Comparison of ENCODE assay signal across 7 cellular contexts in genomic region chr13:107596306-107596705, GRCh38.
DNase-seq lines count a peak whose midpoint lies in the region; TF ChIP-seq lines count a peak whose summit lies in the region.
"Not testable (repeated sequence)": the region's sequence is repeated elsewhere in the genome, so short reads cannot be mapped to it uniquely, and the experiment has no call there.

No MANE protein-coding gene starts in this region.

- 45 to 53% methylated on average over 5 of the region's 5 CpGs for WGBS in GM23248 (ENCODE audit: low coverage in 1 of 2, low lambda C conversion rate in 2 of 2, missing lambda C conversion rate in 2 of 2), 2 experiments

- DNase-seq in GM23248 = peak; percentile 7
- peak; percentile 28 for DNase-seq in HCEC 1CT
- peak; percentile 8 for DNase-seq in NCI-H226
- peak; percentile 20 for DNase-seq in amniotic epithelial cell (ENCODE audit: low read depth)
- peak; percentile 25 for DNase-seq in brain microvascular endothelial cell
- DNase-seq in fibroblast of lung (ENCODE audit: low read depth in 2 of 2) = peak; percentile 23 to 38
- DNase-seq in iris pigment epithelial cell (ENCODE audit: low read depth) = peak; percentile 55

- not testable (repeated sequence) for H4K20me1 ChIP-seq in GM23248 (ENCODE audit: insufficient read depth); fibroblast of lung (ENCODE audit: control insufficient read depth, extremely low read depth, insufficient read depth, low read length)

- not testable (repeated sequence) for H3K9me2 ChIP-seq in GM23248 (ENCODE audit: insufficient read depth)

- not testable (repeated sequence) for H3K27me3 ChIP-seq in GM23248 (replicated peaks; ENCODE audit: insufficient read depth); brain microvascular endothelial cell (replicated peaks); fibroblast of lung (ENCODE audit: control insufficient read depth, insufficient read depth, low read length)

- not testable (repeated sequence) for H3K4me2 ChIP-seq in GM23248 (ENCODE audit: unreplicated experiment); fibroblast of lung (ENCODE audit: extremely low read depth, insufficient read depth, low read length)

- H3K4me1 ChIP-seq in GM23248 (ENCODE audit: insufficient read depth); fibroblast of lung (ENCODE audit: control insufficient read depth, extremely low read depth, insufficient read depth, low read length): not testable (repeated sequence)

- H3K27ac ChIP-seq in GM23248; brain microvascular endothelial cell; fibroblast of lung (ENCODE audit: insufficient read depth, low read length): not testable (repeated sequence)

- H3K36me3 ChIP-seq in GM23248 (ENCODE audit: low read depth); brain microvascular endothelial cell (replicated peaks); fibroblast of lung (ENCODE audit: control insufficient read depth, insufficient read depth, low read length): not testable (repeated sequence)

- H3K9me3 ChIP-seq in GM23248 (ENCODE audit: low read depth); fibroblast of lung (ENCODE audit: control insufficient read depth, insufficient read depth, low read depth, low read length): not testable (repeated sequence)

- not testable (repeated sequence) for H3F3A ChIP-seq in GM23248 (ENCODE audit: insufficient read depth)

- not testable (repeated sequence) for TF ChIP-seq CTCF in brain microvascular endothelial cell (IDR thresholded peaks at IDR 0.05; ENCODE audit: low read depth, low read length, missing control alignments); fibroblast of lung (conservative IDR thresholded peaks at IDR 0.05 in 1 of 2, IDR thresholded peaks at IDR 0.05 in 1 of 2; ENCODE audit: low read depth in 1 of 2, low read length in 2 of 2)

- H2AFZ ChIP-seq in GM23248; fibroblast of lung (ENCODE audit: low read length): not testable (repeated sequence)

- H3K9ac ChIP-seq in GM23248; fibroblast of lung (ENCODE audit: insufficient read depth, low read length): not testable (repeated sequence)

- not testable (repeated sequence) for H3K4me3 ChIP-seq in GM23248; brain microvascular endothelial cell (ENCODE audit: low read depth, low read length); fibroblast of lung (replicated peaks in 1 of 4; ENCODE audit: control extremely low read depth in 1 of 4, insufficient read depth in 1 of 4, low read depth in 3 of 4, low read length in 4 of 4)

- peaks cover 26% of the 10 kb centered on the region for H3K79me2 ChIP-seq in GM23248 (ENCODE audit: insufficient read depth)
- not testable (repeated sequence) for H3K79me2 ChIP-seq in fibroblast of lung (ENCODE audit: control insufficient read depth, insufficient read depth, low read length)

- in situ Hi-C loops in GM23248 (cut with MboI); brain microvascular endothelial cell (cut with HindIII; ENCODE audit: low pct_ligation_motif_present, low sequenced_read_pairs): not testable (repeated sequence)
